Comparison of ENCODE assay signal across 28 cellular contexts in the genomic region with DNA sequence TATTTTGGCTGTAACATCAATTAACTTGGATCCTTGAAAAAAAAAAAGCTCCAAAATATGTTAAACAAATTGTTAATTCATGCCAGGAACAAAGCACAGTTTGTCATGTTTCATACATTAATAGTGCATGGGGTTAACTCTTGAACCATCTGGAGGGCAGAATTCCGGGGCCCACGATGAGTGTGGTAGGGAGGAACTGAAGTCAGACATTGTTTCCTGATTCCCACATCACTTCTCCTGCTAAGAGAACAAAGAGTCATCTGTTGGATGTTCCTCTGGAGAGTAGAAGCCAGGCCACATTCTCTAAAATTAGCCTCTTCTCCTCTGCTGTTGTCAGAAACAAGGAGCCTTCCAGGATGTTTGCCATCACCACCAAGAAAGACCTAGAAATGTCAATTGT. TPM values are rescaled to one million over a fixed set of nuclear protein-coding genes. Genes with fewer than 3 reads are reported as not detected.
"Had no signal": no experiment of that assay in that cellular context is flagged by ENCODE, and none has a peak within 500 bp of the region (broad histone marks: within the 10 kb centered on the region; RNA-seq: fewer than 3 reads in every experiment).

No MANE protein-coding gene starts in this region.

- H3K9me3 ChIP-seq: body of pancreas, prostate gland, suprapubic skin had no signal

- H3K4me3 Mint-ChIP-seq: activated CD4-positive, alpha-beta T cell treated with anti-CD3 and anti-CD28 coated beads, Interleukin-2, amount 10 ng/mL, durations not matched to agents 7 days and 5 days; activated CD8-positive, alpha-beta memory T cell treated with anti-CD3 and anti-CD28 coated beads, Interleukin-2, amount 10 ng/mL, durations not matched to agents 7 days and 5 days; activated CD8-positive, alpha-beta T cell treated with anti-CD3 and anti-CD28 coated beads for 36 hours; activated naive CD4-positive, alpha-beta T cell treated with anti-CD3 and anti-CD28 coated beads, Interleukin-2, amount 10 ng/mL, durations not matched to agents 7 days and 5 days; immature natural killer cell; memory B cell; natural killer cell; stimulated activated effector memory CD8-positive, alpha-beta T cell treated with anti-CD3 and anti-CD28 coated beads, Interleukin-12 subunit alpha, Interleukin-12 subunit beta, amount 100 ng/mL, for 72 hours; stimulated activated naive CD8-positive, alpha-beta T cell treated with anti-CD3 and anti-CD28 coated beads, Interleukin-15, amount 100 ng/mL, for 72 hours had no signal

- H3K27ac Mint-ChIP-seq: activated CD4-positive, alpha-beta T cell treated with anti-CD3 and anti-CD28 coated beads, Interleukin-2, amount 10 ng/mL, durations not matched to agents 7 days and 5 days; activated CD8-positive, alpha-beta memory T cell treated with anti-CD3 and anti-CD28 coated beads, Interleukin-2, amount 10 ng/mL, durations not matched to agents 7 days and 5 days; activated CD8-positive, alpha-beta T cell treated with anti-CD3 and anti-CD28 coated beads for 36 hours; activated naive CD4-positive, alpha-beta T cell treated with anti-CD3 and anti-CD28 coated beads, Interleukin-2, amount 10 ng/mL, durations not matched to agents 7 days and 5 days; immature natural killer cell; memory B cell; natural killer cell; stimulated activated effector memory CD8-positive, alpha-beta T cell treated with anti-CD3 and anti-CD28 coated beads, Interleukin-12 subunit alpha, Interleukin-12 subunit beta, amount 100 ng/mL, for 72 hours; stimulated activated naive CD8-positive, alpha-beta T cell treated with anti-CD3 and anti-CD28 coated beads, Interleukin-15, amount 100 ng/mL, for 72 hours had no signal

- H3K4me3 ChIP-seq: body of pancreas, cardiac muscle cell, hepatocyte, prostate gland, skin epidermis, suprapubic skin, tibial nerve had no signal

- DNase-seq: activated CD4-positive, alpha-beta T cell treated with anti-CD3 and anti-CD28 coated beads, Interleukin-2, amount 10 ng/mL, durations not matched to agents 7 days and 5 days; activated CD4-positive, CD25-positive, alpha-beta regulatory T cell treated with anti-CD3 and anti-CD28 coated beads, Interleukin-2, amount 50 U/mL, for 72 hours; activated CD8-positive, alpha-beta memory T cell treated with anti-CD3 and anti-CD28 coated beads, Interleukin-2, amount 10 ng/mL, durations not matched to agents 7 days and 5 days; activated CD8-positive, alpha-beta T cell treated with anti-CD3 and anti-CD28 coated beads for 36 hours; activated effector memory CD4-positive, alpha-beta T cell treated with anti-CD3 and anti-CD28 coated beads, Interleukin-2, amount 50 U/mL, for 16 hours; activated naive CD4-positive, alpha-beta T cell treated with anti-CD3 and anti-CD28 coated beads, Interleukin-2, amount 10 ng/mL, durations not matched to agents 7 days and 5 days; activated T-cell treated with anti-CD3 and anti-CD28 coated beads for 4 hours; body of pancreas; cortex of kidney; foreskin fibroblast; immature natural killer cell; kidney glomerular epithelial cell; left ventricle myocardium superior; natural killer cell; right cardiac atrium; stimulated activated CD4-positive, alpha-beta T cell treated with anti-CD3 and anti-CD28 coated beads, Interleukin-2, amount 100 ng/mL, for 24 hours; stimulated activated naive CD8-positive, alpha-beta T cell treated with anti-CD3 and anti-CD28 coated beads, Interleukin-15, amount 100 ng/mL, for 72 hours; T-helper 1 cell; WERI-Rb-1 had no signal

- H3K27ac ChIP-seq: body of pancreas, cardiac muscle cell, hepatocyte, prostate gland, skin epidermis, suprapubic skin, WERI-Rb-1 had no signal

- H3K36me3 Mint-ChIP-seq: activated CD8-positive, alpha-beta memory T cell treated with anti-CD3 and anti-CD28 coated beads, Interleukin-2, amount 10 ng/mL, durations not matched to agents 7 days and 5 days; activated naive CD4-positive, alpha-beta T cell treated with anti-CD3 and anti-CD28 coated beads, Interleukin-2, amount 10 ng/mL, durations not matched to agents 7 days and 5 days; natural killer cell; stimulated activated effector memory CD8-positive, alpha-beta T cell treated with anti-CD3 and anti-CD28 coated beads, Interleukin-12 subunit alpha, Interleukin-12 subunit beta, amount 100 ng/mL, for 72 hours had no signal

- FAIRE-seq: TTC549 had no signal

- H3K9me3 Mint-ChIP-seq: activated naive CD4-positive, alpha-beta T cell treated with anti-CD3 and anti-CD28 coated beads, Interleukin-2, amount 10 ng/mL, durations not matched to agents 7 days and 5 days had no signal

- H3K4me1 Mint-ChIP-seq: activated CD4-positive, alpha-beta T cell treated with anti-CD3 and anti-CD28 coated beads, Interleukin-2, amount 10 ng/mL, durations not matched to agents 7 days and 5 days; activated CD8-positive, alpha-beta memory T cell treated with anti-CD3 and anti-CD28 coated beads, Interleukin-2, amount 10 ng/mL, durations not matched to agents 7 days and 5 days; activated naive CD4-positive, alpha-beta T cell treated with anti-CD3 and anti-CD28 coated beads, Interleukin-2, amount 10 ng/mL, durations not matched to agents 7 days and 5 days; immature natural killer cell; memory B cell; natural killer cell; stimulated activated effector memory CD8-positive, alpha-beta T cell treated with anti-CD3 and anti-CD28 coated beads, Interleukin-12 subunit alpha, Interleukin-12 subunit beta, amount 100 ng/mL, for 72 hours; stimulated activated naive CD8-positive, alpha-beta T cell treated with anti-CD3 and anti-CD28 coated beads, Interleukin-15, amount 100 ng/mL, for 72 hours had no signal

- H3K36me3 ChIP-seq: cardiac muscle cell, prostate gland, suprapubic skin, tibial nerve, WERI-Rb-1 had no signal

- H3K4me1 ChIP-seq: body of pancreas, prostate gland, suprapubic skin had no signal

- H3K27me3 ChIP-seq: body of pancreas, cardiac muscle cell, hepatocyte, suprapubic skin, tibial nerve had no signal

RNA-seq across cellular contexts. Expression of a gene that starts 54.6 kb away (rescaled TPM):
- total RNA-seq: natural killer cell had no signal
- polyA plus RNA-seq: immature natural killer cell had no signal
